13 cellular contexts compared by ENCODE assay signal in the genomic region with DNA sequence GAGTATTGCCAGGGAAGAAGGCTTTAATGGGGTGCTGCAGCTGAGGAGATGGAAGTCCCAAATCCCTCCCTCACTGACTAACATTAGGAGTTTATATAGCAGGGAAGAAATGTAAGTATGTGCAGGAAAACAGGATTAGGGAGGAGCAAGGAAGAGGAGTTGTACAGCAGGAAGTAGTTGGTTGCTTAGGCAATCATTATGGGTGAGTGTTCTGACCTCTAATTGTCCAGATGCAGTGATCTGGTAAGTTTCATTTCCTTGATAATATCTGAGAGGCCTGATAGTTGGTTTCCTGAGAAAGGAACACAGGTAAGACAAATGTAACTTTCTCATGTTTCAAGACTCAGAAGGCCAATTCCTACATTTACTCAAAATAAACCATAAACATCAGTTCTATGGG.
DNase-seq lines count a peak whose midpoint lies in the region; ATAC-seq and TF ChIP-seq lines count a peak whose summit lies in the region.
"Had no signal": no experiment of that assay in that cellular context is flagged by ENCODE, and none has a peak within 500 bp of the region (broad histone marks: within the 10 kb centered on the region; RNA-seq: fewer than 3 reads in every experiment).

No MANE protein-coding gene starts in this region.

- H3K9me3 Mint-ChIP-seq in type B pancreatic cell = peaks cover 7% of the 10 kb centered on the region
- H3K9me3 Mint-ChIP-seq in activated naive CD4-positive, alpha-beta T cell treated with anti-CD3 and anti-CD28 coated beads, Interleukin-2, amount 50 U/mL, for 72 hours = peaks cover 0 to 7% of the 10 kb centered on the region in 2 donors
- H3K9me3 Mint-ChIP-seq: T-helper 1 cell treated with Interleukin-12 subunit alpha and Interleukin-12 subunit beta and Interleukin-4 antibody, amounts not matched to agents 30 μg/mL and 1 μg/mL, for 36 hours had no signal

- DNase-seq in HFF-Myc (ENCODE audit: extremely low read depth, low read depth) = peak; percentile 7
- DNase-seq in NOMO-1 treated with DMSO at 0.1 percent for 48 hours (lab: John Stamatoyannopoulos, UW; ENCODE audit: unreplicated experiment) = peak; percentile 70
- no peak for DNase-seq in fibroblast of lung (ENCODE audit: low read depth in 2 of 2)
- no peak for DNase-seq in type B pancreatic cell (ENCODE audit: extremely low spot score, unreplicated experiment)
- DNase-seq in activated naive CD4-positive, alpha-beta T cell treated with anti-CD3 and anti-CD28 coated beads, Interleukin-2, amount 50 U/mL, for 72 hours (ENCODE audit: low spot score in 2 of 2) = no peak
- DNase-seq in Right ventricle myocardium inferior (ENCODE audit: missing footprints) = no peak
- DNase-seq: CD8-positive, alpha-beta T cell; NCI-H1048; nucleus accumbens; stimulated activated naive CD4-positive, alpha-beta T cell treated with Interleukin-2 at 50 U/mL for 16 hours had no signal

- no peaks in the 10 kb centered on the region for H3K36me3 Mint-ChIP-seq in type B pancreatic cell
- H3K36me3 Mint-ChIP-seq in activated naive CD4-positive, alpha-beta T cell treated with anti-CD3 and anti-CD28 coated beads, Interleukin-2, amount 50 U/mL, for 72 hours = no peaks in the 10 kb centered on the region
- H3K36me3 Mint-ChIP-seq: CD8-positive, alpha-beta T cell had no signal

- no peak overlapping the region for H3K4me3 Mint-ChIP-seq in type B pancreatic cell
- H3K4me3 Mint-ChIP-seq: CD8-positive, alpha-beta T cell; T-helper 1 cell treated with Interleukin-12 subunit alpha and Interleukin-12 subunit beta and Interleukin-4 antibody, amounts not matched to agents 30 μg/mL and 1 μg/mL, for 36 hours had no signal

- no peak for TF ChIP-seq CTCF in HFF-Myc (IDR thresholded peaks at IDR 0.05; ENCODE audit: low read depth, low read length, missing control alignments)
- no peak for TF ChIP-seq CTCF in fibroblast of lung (conservative IDR thresholded peaks at IDR 0.05 in 1 of 2, IDR thresholded peaks at IDR 0.05 in 1 of 2; ENCODE audit: low read depth in 1 of 2, low read length in 2 of 2)
- TF ChIP-seq CTCF in type B pancreatic cell (conservative IDR thresholded peaks at IDR 0.05) = no peak

- no peak for ATAC-seq in activated naive CD4-positive, alpha-beta T cell treated with anti-CD3 and anti-CD28 coated beads, Interleukin-2, amount 50 U/mL, for 72 hours
- no peak for ATAC-seq in HG03520 (IDR thresholded peaks at IDR 0.05; ENCODE audit: unreplicated experiment)
- ATAC-seq in Right ventricle myocardium inferior = no peak
- ATAC-seq: CD8-positive, alpha-beta T cell; Panc1 had no signal

- H3K4me1 Mint-ChIP-seq in type B pancreatic cell (ENCODE audit: unreplicated experiment) = peaks cover 4% of the 10 kb centered on the region

- no peaks in the 10 kb centered on the region for H3K36me3 ChIP-seq in fibroblast of lung (ENCODE audit: control insufficient read depth, insufficient read depth, low read length)

- no peak overlapping the region for H3K4me2 ChIP-seq in fibroblast of lung (ENCODE audit: extremely low read depth, insufficient read depth, low read length)

- H3K9me3 ChIP-seq in fibroblast of lung (ENCODE audit: control insufficient read depth, insufficient read depth, low read depth, low read length) = no peaks in the 10 kb centered on the region

- no peaks in the 10 kb centered on the region for H3K79me2 ChIP-seq in fibroblast of lung (ENCODE audit: control insufficient read depth, insufficient read depth, low read length)

- H3K4me3 ChIP-seq in HFF-Myc (replicated peaks; ENCODE audit: low read depth, low read length) = no peak overlapping the region
- no peak overlapping the region for H3K4me3 ChIP-seq in fibroblast of lung (replicated peaks in 1 of 4; ENCODE audit: control extremely low read depth in 1 of 4, insufficient read depth in 1 of 4, low read depth in 3 of 4, low read length in 4 of 4)

- no peaks in the 10 kb centered on the region for H4K20me1 ChIP-seq in fibroblast of lung (ENCODE audit: control insufficient read depth, extremely low read depth, insufficient read depth, low read length)

- intact Hi-C loops in Right ventricle myocardium inferior (cut with DNase I) = no loop called here

- no peaks in the 10 kb centered on the region for H3K4me1 ChIP-seq in fibroblast of lung (ENCODE audit: control insufficient read depth, extremely low read depth, insufficient read depth, low read length)

- H2AFZ ChIP-seq in fibroblast of lung (ENCODE audit: low read length) = peak overlapping the region; percentile 3

- H3K27me3 ChIP-seq in fibroblast of lung (ENCODE audit: control insufficient read depth, insufficient read depth, low read length) = no peaks in the 10 kb centered on the region

- H3K27ac ChIP-seq in fibroblast of lung (ENCODE audit: insufficient read depth, low read length) = no peak overlapping the region

- H3K9ac ChIP-seq in fibroblast of lung (ENCODE audit: insufficient read depth, low read length) = no peak overlapping the region

- H3K27me3 Mint-ChIP-seq in type B pancreatic cell = no peaks in the 10 kb centered on the region

- peak overlapping the region; percentile 3 for H3K27ac Mint-ChIP-seq in type B pancreatic cell
- H3K27ac Mint-ChIP-seq in activated naive CD4-positive, alpha-beta T cell treated with anti-CD3 and anti-CD28 coated beads, Interleukin-2, amount 50 U/mL, for 72 hours = no peak overlapping the region
- H3K27ac Mint-ChIP-seq: CD8-positive, alpha-beta T cell; T-helper 1 cell treated with Interleukin-12 subunit alpha and Interleukin-12 subunit beta and Interleukin-4 antibody, amounts not matched to agents 30 μg/mL and 1 μg/mL, for 36 hours had no signal

Comparison
In these comparisons a context has a peak if more than half of its experiments do, and no peak if none do; other contexts are left out.
1. DNase-seq: peak in HFF-Myc (single experiment) and NOMO-1 treated with DMSO at 0.1 percent for 48 hours (single experiment); none in fibroblast of lung (0 of 2), type B pancreatic cell (single experiment), activated naive CD4-positive, alpha-beta T cell treated with anti-CD3 and anti-CD28 coated beads, Interleukin-2, amount 50 U/mL, for 72 hours (0 of 2) and Right ventricle myocardium inferior (single experiment).